16 cellular contexts compared by ENCODE assay signal in genomic region chr1:10575616-10576015, GRCh38.
DNase-seq lines count a peak whose midpoint lies in the region; ATAC-seq and TF ChIP-seq lines count a peak whose summit lies in the region.
"Had no signal": no experiment of that assay in that cellular context is flagged by ENCODE, and none has a peak within 500 bp of the region (broad histone marks: within the 10 kb centered on the region; RNA-seq: fewer than 3 reads in every experiment).

No MANE protein-coding gene starts in this region.

- H3K27me3 ChIP-seq in Panc1 (ENCODE audit: control insufficient read depth, insufficient read depth, low read length) = no peaks in the 10 kb centered on the region
- no peaks in the 10 kb centered on the region for H3K27me3 ChIP-seq in osteoblast (ENCODE audit: insufficient read depth, low read length)
- H3K27me3 ChIP-seq: colonic mucosa, gastroesophageal sphincter had no signal

- H3K4me3 ChIP-seq in Panc1 (ENCODE audit: low read depth in 2 of 2, low read length in 2 of 2) (no peak overlapping the region), osteoblast (ENCODE audit: insufficient read depth, low read length) (no peak overlapping the region)
- H3K4me3 ChIP-seq: colonic mucosa, gastroesophageal sphincter, PC-9 had no signal

- H4K20me1 ChIP-seq in osteoblast (ENCODE audit: insufficient read depth, low read length) = no peaks in the 10 kb centered on the region

- no peaks in the 10 kb centered on the region for H3K79me2 ChIP-seq in osteoblast (ENCODE audit: insufficient read depth, low read length)

- no peak for TF ChIP-seq CTCF in Panc1 (IDR thresholded peaks at IDR 0.05)
- TF ChIP-seq CTCF in osteoblast (IDR thresholded peaks at IDR 0.05; ENCODE audit: extremely low read depth, low read depth, low read length) = no peak

- H3K9me3 ChIP-seq in Panc1 (ENCODE audit: control insufficient read depth, insufficient read depth, low read depth, low read length) (no peaks in the 10 kb centered on the region), osteoblast (ENCODE audit: low read depth, low read length) (no peaks in the 10 kb centered on the region)
- H3K9me3 ChIP-seq: colonic mucosa, gastroesophageal sphincter had no signal

- ATAC-seq in Panc1 (peak; percentile 75; the same call in 1 of the 2 replicates), HG02763 (IDR thresholded peaks at IDR 0.05; ENCODE audit: unreplicated experiment) (no peak)
- ATAC-seq: gastroesophageal sphincter, left lobe of liver had no signal

- POLR2A ChIA-PET in Panc1 (lab: Charles Lee) = no interaction called here

- no peak overlapping the region for H2AFZ ChIP-seq in osteoblast (ENCODE audit: low read length)
- H2AFZ ChIP-seq: PC-9 had no signal

- DNase-seq in EH (ENCODE audit: low read depth) (peak; percentile 83), Panc1 (ENCODE audit: low read depth, low spot score) (peak; percentile 48), dermis blood vessel endothelial cell (peak; percentile 79), osteoblast (ENCODE audit: insufficient read length, low spot score, missing footprints) (no peak), NOMO-1 treated with DMSO at 0.1 percent for 48 hours (lab: John Stamatoyannopoulos, UW; ENCODE audit: unreplicated experiment) (no peak), NCI-H1436 (lab: John Stamatoyannopoulos, UW) (no peak), NCI-H1930 (lab: John Stamatoyannopoulos, UW) (no peak)
- DNase-seq: activated naive CD4-positive, alpha-beta T cell treated with Interleukin-2 at 50 U/mL for 16 hours; Calu3; colonic mucosa; nephron progenitor cell; substantia nigra had no signal

- H3K36me3 ChIP-seq in Panc1 (ENCODE audit: control insufficient read depth, insufficient read depth, low read length) (no peaks in the 10 kb centered on the region), osteoblast (ENCODE audit: insufficient read depth, low read length) (no peaks in the 10 kb centered on the region)
- H3K36me3 ChIP-seq: colonic mucosa had no signal

- CTCF ChIA-PET in Panc1 (lab: Charles Lee) = no interaction called here

- BruUV-seq in Panc1 (replicated peaks; lab: Mats Ljungman, UMichigan) = no TSS peak

- H3K4me1 ChIP-seq in Panc1 (ENCODE audit: control insufficient read depth, insufficient read depth, low read length) (no peaks in the 10 kb centered on the region), osteoblast (ENCODE audit: insufficient read depth, low read length) (peaks cover 10% of the 10 kb centered on the region)
- H3K4me1 ChIP-seq: colonic mucosa, gastroesophageal sphincter had no signal

- intact Hi-C loops in Panc1 (cut with micrococcal nuclease; ENCODE audit: unreplicated experiment) = no loop called here

- in situ Hi-C loops in Panc1 (cut with HindIII; ENCODE audit: low pct_unique_long_range_greater_than_20kb, low sequenced_read_pairs) = no loop called here

- peak overlapping the region; percentile 49 for H3K4me2 ChIP-seq in osteoblast (ENCODE audit: insufficient read depth, low read length)
- H3K4me2 ChIP-seq: PC-9 had no signal

- no peak overlapping the region for H3K27ac ChIP-seq in Panc1 (ENCODE audit: low read length)
- H3K27ac ChIP-seq in osteoblast (ENCODE audit: low read depth, low read length) = peak overlapping the region; percentile 50
- H3K27ac ChIP-seq: colonic mucosa, gastroesophageal sphincter, PC-9 had no signal

Comparison
In these comparisons a context has a peak if more than half of its experiments do, and no peak if none do; other contexts are left out.
1. DNase-seq: peak in EH (single experiment), Panc1 (single experiment) and dermis blood vessel endothelial cell (single experiment); none in osteoblast (single experiment), NOMO-1 treated with DMSO at 0.1 percent for 48 hours (single experiment), NCI-H1436 (single experiment) and NCI-H1930 (0 of 2).